8 cellular contexts compared by ENCODE assay signal in the genomic region with DNA sequence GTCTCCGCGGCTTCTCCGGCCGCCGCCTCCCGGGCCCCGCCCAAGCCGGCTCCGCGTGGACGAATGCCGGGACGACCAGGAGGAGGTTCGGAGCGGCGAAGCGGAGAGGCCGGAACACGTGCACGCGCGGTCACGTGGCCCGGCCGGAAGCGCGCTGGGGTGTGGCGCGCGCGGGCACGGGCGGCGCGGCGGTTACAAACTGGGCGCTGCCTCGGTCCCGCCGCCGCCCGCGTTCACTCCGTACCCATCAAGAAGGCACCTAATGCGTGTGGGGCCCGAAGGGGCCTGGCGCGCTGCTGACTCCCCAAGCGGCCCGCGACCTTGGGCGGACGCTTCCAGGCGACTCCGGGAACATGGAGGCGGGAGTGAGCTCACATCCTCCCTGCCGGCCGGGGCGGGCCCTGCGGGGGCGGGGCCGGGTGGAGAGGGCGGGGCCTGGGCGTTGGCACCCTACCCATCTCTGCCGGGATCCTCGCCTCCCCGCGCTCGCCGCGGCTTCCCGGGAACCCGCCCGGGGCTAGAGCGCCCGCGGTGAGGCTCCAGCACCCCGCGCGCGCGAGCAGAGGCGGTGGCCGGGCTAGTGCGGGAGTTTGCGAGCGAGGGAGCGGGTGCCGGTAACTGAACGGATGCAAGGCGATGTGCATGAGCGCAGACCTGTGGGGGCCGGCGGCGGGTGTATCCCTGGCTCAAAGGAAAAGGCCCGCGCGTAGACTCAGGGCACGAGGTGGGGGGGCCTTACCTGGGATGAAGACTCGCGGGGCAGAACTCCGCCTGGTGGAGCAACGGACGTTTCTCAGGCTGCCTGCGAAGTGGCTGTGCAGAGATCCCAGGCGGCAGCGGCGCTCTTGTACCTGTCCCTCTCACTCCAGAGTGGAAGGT. TPM values are rescaled to one million over a fixed set of nuclear protein-coding genes. Genes with fewer than 3 reads are reported as not detected.
DNase-seq lines count a peak whose midpoint lies in the region; ATAC-seq and TF ChIP-seq lines count a peak whose summit lies in the region.

A gene (minus strand): TSS at position 367 of the 879 bp plus-strand sequence. CDS start 424 bp downstream, outside the sequence.

- H3K4me3 ChIP-seq in HL-60 (replicated peaks; ENCODE audit: insufficient read depth, low read length) (peak within 1 kb of the TSS; percentile 48), endocrine pancreas (ENCODE audit: control insufficient read depth, insufficient read depth, low read length) (peak within 1 kb of the TSS; percentile 40), mesodermal cell (ENCODE audit: extremely low read depth, insufficient read depth, low read length, poor library complexity, severe bottlenecking) (peak within 1 kb of the TSS; percentile 55)

- DNase-seq in COLO829 (ENCODE audit: low spot score), result peak; percentile 87
- peak; percentile 70 to 84 for DNase-seq in HL-60 (ENCODE audit: low read depth in 1 of 2, low spot score in 1 of 2)
- peak; percentile 19 for DNase-seq in NK-92 (lab: John Stamatoyannopoulos, UW; ENCODE audit: unreplicated experiment)
- peak; percentile 82 to 85 for DNase-seq in activated CD8-positive, alpha-beta memory T cell treated with anti-CD3 and anti-CD28 coated beads for 4 hours (ENCODE audit: low read depth in 2 of 2)
- peak; percentile 82 to 87 for DNase-seq in stimulated activated CD8-positive, alpha-beta memory T cell treated with anti-CD3 and anti-CD28 coated beads, Interleukin-15, amount 100 ng/mL, for 48 hours (ENCODE audit: low read depth in 2 of 2)

- H3K4me1 ChIP-seq in endocrine pancreas (ENCODE audit: control insufficient read depth, insufficient read depth, low read length), result no peaks in the 10 kb centered on the region
- H3K4me1 ChIP-seq in mesodermal cell (ENCODE audit: control insufficient read depth, insufficient read depth, low read length, poor library complexity, severe bottlenecking), result no peaks in the 10 kb centered on the region

- H3K27ac ChIP-seq in HL-60 (replicated peaks), result peak within 1 kb of the TSS; percentile 71
- H3K27ac ChIP-seq in mesodermal cell (ENCODE audit: low read depth, low read length, severe bottlenecking), result peak within 1 kb of the TSS; percentile 59

- H3K9ac ChIP-seq in endocrine pancreas (ENCODE audit: control insufficient read depth, insufficient read depth, low read length), result peak within 1 kb of the TSS; percentile 69

- no peak for TF ChIP-seq CTCF in HL-60 (IDR thresholded peaks at IDR 0.05; ENCODE audit: insufficient read depth, low read length)

- 4% methylated on average over 98 of the region's 108 CpGs for WGBS in mesodermal cell (ENCODE audit: insufficient coverage in 2 of 2), 2 experiments

- no peaks in the 10 kb centered on the region for H3K36me3 ChIP-seq in endocrine pancreas (ENCODE audit: control insufficient read depth, insufficient read depth, low read length)
- peaks cover 13% of the 10 kb centered on the region for H3K36me3 ChIP-seq in mesodermal cell (ENCODE audit: control insufficient read depth, insufficient read depth, low read length)

- H3K27me3 ChIP-seq in HL-60 (ENCODE audit: insufficient read depth, poor library complexity, severe bottlenecking) (no peaks in the 10 kb centered on the region), endocrine pancreas (ENCODE audit: control insufficient read depth, insufficient read depth, low read length) (no peaks in the 10 kb centered on the region)

- peak; percentile 93 for ATAC-seq in GM19463 (IDR thresholded peaks at IDR 0.05; ENCODE audit: unreplicated experiment)

- H3K9me3 ChIP-seq in endocrine pancreas (ENCODE audit: control insufficient read depth, low read length) (no peaks in the 10 kb centered on the region), mesodermal cell (ENCODE audit: control insufficient read depth, low read length) (peaks cover 8% of the 10 kb centered on the region)

RNA-seq across cellular contexts. Expression of the gene that starts here (rescaled TPM):
- polyA plus RNA-seq in mesodermal cell (2013, experiment 1 of 2), result 16.1 TPM
- 15.9 TPM for polyA plus RNA-seq in mesodermal cell (2013, experiment 2 of 2)

Comparison
In these comparisons a context has a peak if more than half of its experiments do, and no peak if none do; other contexts are left out.
1. Peak in every context shown above with its lines: DNase-seq, ATAC-seq, H3K4me3 ChIP-seq and H3K27ac ChIP-seq.
2. DNase-seq: peak in every context shown above with its lines; median percentile 87 in COLO829; 84 in stimulated activated CD8-positive, alpha-beta memory T cell treated with anti-CD3 and anti-CD28 coated beads, Interleukin-15, amount 100 ng/mL, for 48 hours; 84 in activated CD8-positive, alpha-beta memory T cell treated with anti-CD3 and anti-CD28 coated beads for 4 hours; 77 in HL-60; 19 in NK-92.